15 cellular contexts compared by ENCODE assay signal in the genomic region with DNA sequence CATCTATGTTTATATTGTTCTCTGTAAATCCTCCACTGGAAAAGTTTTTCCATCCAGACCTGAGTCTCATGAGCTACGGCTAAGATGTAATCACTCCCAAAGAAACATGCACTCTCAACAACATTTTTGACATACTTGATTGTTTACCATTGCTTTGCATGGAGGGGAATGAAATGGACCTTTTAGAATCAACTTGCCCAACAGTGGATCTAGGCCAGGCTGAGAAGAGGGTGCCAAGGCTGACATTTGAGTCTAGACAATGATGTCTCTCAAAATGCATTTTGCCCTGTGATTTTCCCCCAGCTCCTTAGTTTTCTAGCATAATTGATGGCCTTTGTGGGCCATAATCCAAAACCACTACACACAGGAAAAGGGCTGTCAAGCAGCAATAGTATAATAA.
DNase-seq lines count a peak whose midpoint lies in the region; ATAC-seq, FAIRE-seq and TF ChIP-seq lines count a peak whose summit lies in the region.
"Had no signal": no experiment of that assay in that cellular context is flagged by ENCODE, and none has a peak within 500 bp of the region (broad histone marks: within the 10 kb centered on the region; RNA-seq: fewer than 3 reads in every experiment).

No MANE protein-coding gene starts in this region.

- no TSS peak for BruUV-seq in mammary epithelial cell (replicated peaks; lab: Mats Ljungman, UMichigan)
- BruUV-seq in endothelial cell of umbilical vein (replicated peaks; lab: Mats Ljungman, UMichigan), result no TSS peak

- no peaks in the 10 kb centered on the region for H3K4me1 ChIP-seq in breast epithelium
- no peaks in the 10 kb centered on the region for H3K4me1 ChIP-seq in mammary epithelial cell (ENCODE audit: insufficient read depth, low read length)
- H3K4me1 ChIP-seq in endothelial cell of umbilical vein (ENCODE audit: control insufficient read depth, extremely low read depth, insufficient read depth, low read length), result peaks cover 20% of the 10 kb centered on the region
- H3K4me1 ChIP-seq in mesodermal cell (ENCODE audit: control insufficient read depth, insufficient read depth, low read length, poor library complexity, severe bottlenecking), result peaks cover 38% of the 10 kb centered on the region
- H3K4me1 ChIP-seq in vagina, result peaks cover 13% of the 10 kb centered on the region

- H3K79me2 ChIP-seq in mammary epithelial cell (ENCODE audit: insufficient read depth, low read length) (no peaks in the 10 kb centered on the region), endothelial cell of umbilical vein (ENCODE audit: control insufficient read depth, insufficient read depth, low read length) (no peaks in the 10 kb centered on the region)

- in situ Hi-C loops in mammary epithelial cell (cut with MboI; ENCODE audit: low sequenced_read_pairs in 2 of 2), result no loop called here

- H3K4me2 ChIP-seq in mammary epithelial cell (ENCODE audit: insufficient read depth, low read depth, low read length) (no peak overlapping the region), endothelial cell of umbilical vein (ENCODE audit: insufficient read depth, low read length) (no peak overlapping the region)

- TF ChIP-seq CTCF in breast epithelium (IDR thresholded peaks at IDR 0.05) (no peak), mammary epithelial cell (conservative IDR thresholded peaks at IDR 0.05 in 1 of 2, IDR thresholded peaks at IDR 0.05 in 1 of 2; ENCODE audit: extremely low read depth in 1 of 2, insufficient read depth in 1 of 2, low read depth in 1 of 2, low read length in 2 of 2) (no peak), endothelial cell of umbilical vein (IDR thresholded peaks at IDR 0.05; ENCODE audit: extremely low read depth in 1 of 2, insufficient read depth in 1 of 2, low read depth in 1 of 2, low read length in 2 of 2) (no peak), vagina (IDR thresholded peaks at IDR 0.05) (no peak)

- peak overlapping the region; percentile 69 to 82 for H3K27ac ChIP-seq in breast epithelium
- no peak overlapping the region for H3K27ac ChIP-seq in mammary epithelial cell (ENCODE audit: insufficient read depth, low read depth, low read length)
- H3K27ac ChIP-seq in endothelial cell of umbilical vein (ENCODE audit: insufficient read depth, low read depth, low read length), result no peak overlapping the region
- peak overlapping the region; percentile 91 for H3K27ac ChIP-seq in mesodermal cell (ENCODE audit: low read depth, low read length, severe bottlenecking)
- H3K27ac ChIP-seq in vagina, result peak overlapping the region; percentile 15
- H3K27ac ChIP-seq: 22Rv1 had no signal

- ATAC-seq in HG02678 (IDR thresholded peaks at IDR 0.05; ENCODE audit: unreplicated experiment), result no peak
- ATAC-seq: stimulated activated naive CD8-positive, alpha-beta T cell treated with anti-CD3 and anti-CD28 coated beads, Interleukin-15, Interleukin-2, amounts not matched to agents 100 U/mL and 50 U/mL, for 24 hours had no signal

- no peak overlapping the region for H3K4me3 ChIP-seq in breast epithelium
- no peak overlapping the region for H3K4me3 ChIP-seq in mammary epithelial cell (replicated peaks in 1 of 3; ENCODE audit: insufficient read depth in 1 of 3, low read depth in 2 of 3, low read length in 3 of 3)
- H3K4me3 ChIP-seq in endothelial cell of umbilical vein (replicated peaks in 1 of 3; ENCODE audit: insufficient read depth in 1 of 3, low read depth in 1 of 3, low read length in 3 of 3), result no peak overlapping the region
- no peak overlapping the region for H3K4me3 ChIP-seq in mesodermal cell (ENCODE audit: extremely low read depth, insufficient read depth, low read length, poor library complexity, severe bottlenecking)
- H3K4me3 ChIP-seq in vagina, result no peak overlapping the region

- TF ChIP-seq POLR2A in breast epithelium (IDR thresholded peaks at IDR 0.05), result no peak
- TF ChIP-seq POLR2A in endothelial cell of umbilical vein (IDR thresholded peaks at IDR 0.05; ENCODE audit: low read depth, low read length), result no peak
- no peak for TF ChIP-seq POLR2A in vagina (IDR thresholded peaks at IDR 0.05)

- FAIRE-seq in endothelial cell of umbilical vein (lab: Jason Lieb, UNC), result peak; percentile 31

- H3K9me1 ChIP-seq in endothelial cell of umbilical vein (replicated peaks; ENCODE audit: control insufficient read depth, extremely low read depth, insufficient read depth, low read length), result no peaks in the 10 kb centered on the region

- no peak for DNase-seq in breast epithelium (ENCODE audit: low spot score in 2 of 2)
- DNase-seq in mammary epithelial cell, result no peak
- DNase-seq in endothelial cell of umbilical vein (ENCODE audit: low read depth, low spot score), result peak; percentile 63
- DNase-seq in vagina (ENCODE audit: extremely low spot score in 2 of 2), result no peak
- DNase-seq in DMS 273 treated with DMSO at 0.1 percent for 48 hours (lab: John Stamatoyannopoulos, UW), result no peak
- no peak for DNase-seq in HK-2 (ENCODE audit: unreplicated experiment)
- DNase-seq: activated CD4-positive, CD25-positive, alpha-beta regulatory T cell treated with anti-CD3 and anti-CD28 coated beads, Interleukin-2, amount 50 U/mL, for 72 hours; activated naive CD8-positive, alpha-beta T cell treated with anti-CD3 and anti-CD28 coated beads, Interleukin-2, amount 10 ng/mL, durations not matched to agents 7 days and 5 days; activated T-cell treated with anti-CD3 and anti-CD28 coated beads for 4 hours; GF-D8; stimulated activated naive CD8-positive, alpha-beta T cell treated with anti-CD3 and anti-CD28 coated beads, Interleukin-15, Interleukin-2, amounts not matched to agents 100 U/mL and 50 U/mL, for 24 hours; T-helper 1 cell had no signal

- 65% methylated on average over 1 of the region's 1 CpG for WGBS in mammary epithelial cell (ENCODE audit: low coverage, missing lambda C conversion rate)
- WGBS in mesodermal cell (ENCODE audit: insufficient coverage in 2 of 2), 2 experiments, result no CpG with 5 or more reads among the region's 1 CpG

- H3K36me3 ChIP-seq in breast epithelium, result no peaks in the 10 kb centered on the region
- no peaks in the 10 kb centered on the region for H3K36me3 ChIP-seq in mammary epithelial cell (ENCODE audit: insufficient read depth, low read length)
- H3K36me3 ChIP-seq in endothelial cell of umbilical vein (ENCODE audit: control insufficient read depth in 2 of 2, extremely low read depth in 1 of 2, insufficient read depth in 2 of 2, low read length in 2 of 2), result no peaks in the 10 kb centered on the region
- no peaks in the 10 kb centered on the region for H3K36me3 ChIP-seq in mesodermal cell (ENCODE audit: control insufficient read depth, insufficient read depth, low read length)
- no peaks in the 10 kb centered on the region for H3K36me3 ChIP-seq in vagina

- POLR2A ChIA-PET in endothelial cell of umbilical vein (lab: Charles Lee), result no interaction called here

- H4K20me1 ChIP-seq in mammary epithelial cell (ENCODE audit: insufficient read depth, low read length) (no peaks in the 10 kb centered on the region), endothelial cell of umbilical vein (replicated peaks; ENCODE audit: control insufficient read depth, extremely low read depth, insufficient read depth, low read length) (no peaks in the 10 kb centered on the region)

- H3K9me3 ChIP-seq in breast epithelium (no peaks in the 10 kb centered on the region), mammary epithelial cell (replicated peaks; ENCODE audit: insufficient read depth, low read length) (no peaks in the 10 kb centered on the region), endothelial cell of umbilical vein (replicated peaks; ENCODE audit: control insufficient read depth, insufficient read depth, low read length) (no peaks in the 10 kb centered on the region), mesodermal cell (ENCODE audit: control insufficient read depth, low read length) (no peaks in the 10 kb centered on the region), vagina (no peaks in the 10 kb centered on the region)

- no peaks in the 10 kb centered on the region for H3K27me3 ChIP-seq in breast epithelium
- H3K27me3 ChIP-seq in mammary epithelial cell (ENCODE audit: insufficient read depth, low read length), result no peaks in the 10 kb centered on the region
- no peaks in the 10 kb centered on the region for H3K27me3 ChIP-seq in endothelial cell of umbilical vein (ENCODE audit: control insufficient read depth in 2 of 2, insufficient read depth in 2 of 2, low read length in 2 of 2)
- no peaks in the 10 kb centered on the region for H3K27me3 ChIP-seq in vagina

- dilution Hi-C loops in mammary epithelial cell (cut with HindIII; ENCODE audit: low sequenced_read_pairs) (no loop called here), endothelial cell of umbilical vein (cut with MboI; ENCODE audit: extremely low pct_ligation_motif_present, low sequenced_read_pairs) (no loop called here)

- H2AFZ ChIP-seq in mammary epithelial cell (ENCODE audit: low read depth, low read length), result no peak overlapping the region
- H2AFZ ChIP-seq in endothelial cell of umbilical vein (ENCODE audit: low read depth, low read length), result no peak overlapping the region

- intact Hi-C loops in breast epithelium (cut with DNase I; ENCODE audit: low total_unique reads) (loop anchor here (10.0 kb wide), 1 partner anchor 112 kb away; no protein-coding TSS in a partner anchor), mammary epithelial cell (cut with micrococcal nuclease) (no loop called here), endothelial cell of umbilical vein (cut with micrococcal nuclease) (no loop called here), vagina (cut with DNase I) (no loop called here)

- H3K9ac ChIP-seq in mammary epithelial cell (ENCODE audit: insufficient read depth, low read length), result no peak overlapping the region
- no peak overlapping the region for H3K9ac ChIP-seq in endothelial cell of umbilical vein (replicated peaks; ENCODE audit: extremely low read depth, insufficient read depth, low read length)

- CTCF ChIA-PET in mammary epithelial cell (lab: Charles Lee; ENCODE audit: low non-redundant PET), result no interaction called here
- CTCF ChIA-PET in endothelial cell of umbilical vein (lab: Charles Lee), result interaction anchor here (0.7 to 2.2 kb wide), 4 partner anchors 11 to 60 kb away, joined by 3 to 7 read pairs (median 4); no protein-coding TSS in a partner anchor

TF ChIP-seq in endothelial cell of umbilical vein, 7 proteins besides CTCF, POLR2A, EP300 and RAD21:
- TF ChIP-seq, protein P1, sequence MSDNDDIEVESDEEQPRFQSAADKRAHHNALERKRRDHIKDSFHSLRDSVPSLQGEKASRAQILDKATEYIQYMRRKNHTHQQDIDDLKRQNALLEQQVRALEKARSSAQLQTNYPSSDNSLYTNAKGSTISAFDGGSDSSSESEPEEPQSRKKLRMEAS (IDR thresholded peaks at IDR 0.05; ENCODE audit: insufficient read depth, insufficient read length), result no peak

Comparison
In these comparisons a context has a peak if more than half of its experiments do, and no peak if none do; other contexts are left out.
1. H3K27ac ChIP-seq: peak in breast epithelium (2 of 2), mesodermal cell (single experiment) and vagina (single experiment); none in mammary epithelial cell (single experiment) and endothelial cell of umbilical vein (single experiment).